Comparison of ENCODE assay signal across 8 cellular contexts in the genomic region with DNA sequence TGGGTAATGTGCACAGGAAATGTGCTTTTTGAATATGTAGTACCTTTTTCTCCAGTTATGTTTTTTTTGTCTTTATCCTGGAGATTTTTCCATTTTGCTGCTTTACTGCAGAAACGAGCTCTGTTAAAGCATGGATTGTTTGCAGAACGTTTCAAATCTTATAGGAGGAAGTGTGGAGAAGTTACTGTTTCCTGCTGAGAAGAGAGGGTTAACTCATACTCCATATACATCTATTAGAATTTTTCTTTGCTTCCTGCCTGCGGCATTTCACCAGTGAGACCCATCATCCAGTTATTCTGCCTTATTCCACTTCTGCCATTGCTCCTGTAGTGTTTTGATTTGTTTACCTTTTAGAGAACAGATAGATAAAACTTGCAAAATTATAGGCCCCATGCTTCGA. TPM values are rescaled to one million over a fixed set of nuclear protein-coding genes. Genes with fewer than 3 reads are reported as not detected.
A peak's percentile ranks its signal among the peaks of the same experiment; 100 is the strongest.
DNase-seq lines count a peak whose midpoint lies in the region; ATAC-seq and TF ChIP-seq lines count a peak whose summit lies in the region.

No MANE protein-coding gene starts in this region.

- intact Hi-C loops in breast epithelium (cut with DNase I; ENCODE audit: low total_unique reads) (no loop called here), mucosa of descending colon (cut with DNase I, micrococcal nuclease) (no loop called here)

- no peaks in the 10 kb centered on the region for H3K36me3 ChIP-seq in breast epithelium
- no peaks in the 10 kb centered on the region for H3K36me3 ChIP-seq in mucosa of descending colon (ENCODE audit: low read depth)

- no peak for ATAC-seq in mucosa of descending colon
- ATAC-seq in GM18870 (IDR thresholded peaks at IDR 0.05; ENCODE audit: unreplicated experiment) = no peak
- ATAC-seq in HG02981 (IDR thresholded peaks at IDR 0.05; ENCODE audit: unreplicated experiment) = no peak
- no peak for ATAC-seq in GM19035 (IDR thresholded peaks at IDR 0.05; ENCODE audit: unreplicated experiment)

- in situ Hi-C loops in GM13976 (cut with MboI; ENCODE audit: low sequenced_read_pairs, unreplicated experiment) = no loop called here

- DNase-seq in GF-D8 (lab: John Stamatoyannopoulos, UW) (peak; percentile 29), MV-4-11 (lab: John Stamatoyannopoulos, UW) (peak; percentile 26), breast epithelium (ENCODE audit: low spot score in 2 of 2) (no peak), mucosa of descending colon (no peak), GM13976 (ENCODE audit: low spot score) (no peak)

- no peaks in the 10 kb centered on the region for H3K4me1 ChIP-seq in breast epithelium
- peaks cover 15% of the 10 kb centered on the region for H3K4me1 ChIP-seq in mucosa of descending colon (ENCODE audit: low read depth)

- TF ChIP-seq POLR2A in breast epithelium (IDR thresholded peaks at IDR 0.05) = no peak

- peak overlapping the region; percentile 96 to 97 for H3K27ac ChIP-seq in breast epithelium

- H3K9me3 ChIP-seq in breast epithelium (no peaks in the 10 kb centered on the region), mucosa of descending colon (no peaks in the 10 kb centered on the region)

- no peak for TF ChIP-seq CTCF in breast epithelium (IDR thresholded peaks at IDR 0.05)
- TF ChIP-seq CTCF in mucosa of descending colon (IDR thresholded peaks at IDR 0.05) = no peak
- TF ChIP-seq CTCF in GM13976 (IDR thresholded peaks at IDR 0.05; ENCODE audit: borderline replicate concordance, control extremely low read depth, extremely low read depth, insufficient read depth, missing control alignments) = no peak

- no peaks in the 10 kb centered on the region for H3K27me3 ChIP-seq in breast epithelium

- H3K4me3 ChIP-seq in breast epithelium (peak overlapping the region; percentile 79 to 81 (median 79)), mucosa of descending colon (peak overlapping the region; percentile 45)

RNA-seq across cellular contexts. Expression of a gene that starts 2.0 kb away (rescaled TPM):
- 10 to 100 TPM; 19.4 to 26.5 (median 20.3) TPM for total RNA-seq in breast epithelium
- total RNA-seq in mucosa of descending colon = 10 to 100 TPM; 28.3 to 43.1 (median 32.4) TPM

RNA-seq across cellular contexts. Expression of a gene that starts 44.6 kb away (rescaled TPM):
- 10 to 100 TPM; 57.1 to 87.2 (median 82.4) TPM for total RNA-seq in breast epithelium
- total RNA-seq in mucosa of descending colon = 10 to 100 TPM; 58.5 to 62.6 (median 60.4) TPM

Comparison
In these comparisons a context has a peak if more than half of its experiments do, and no peak if none do; other contexts are left out.
1. DNase-seq: peak in GF-D8 (single experiment) and MV-4-11 (single experiment); none in breast epithelium (0 of 2), mucosa of descending colon (0 of 3) and GM13976 (single experiment).